13 cellular contexts compared by ENCODE assay signal in genomic region chr3:177106184-177106583, GRCh38.
DNase-seq lines count a peak whose midpoint lies in the region; ATAC-seq and TF ChIP-seq lines count a peak whose summit lies in the region.
"Had no signal": no experiment of that assay in that cellular context is flagged by ENCODE, and none has a peak within 500 bp of the region (broad histone marks: within the 10 kb centered on the region; RNA-seq: fewer than 3 reads in every experiment).

No MANE protein-coding gene starts in this region.

- WGBS in transverse colon (ENCODE audit: low coverage in 1 of 2), 2 donors = 66 to 68% methylated on average over 7 of the region's 7 CpGs

- TF ChIP-seq EP300 in transverse colon (IDR thresholded peaks at IDR 0.05; ENCODE audit: low read depth) = no peak

- H3K4me3 Mint-ChIP-seq in activated naive CD8-positive, alpha-beta T cell = peak overlapping the region; percentile 11
- H3K4me3 Mint-ChIP-seq: T-helper 2 cell treated with Interferon-gamma antibody and Interleukin-4, amounts not matched to agents 5 μg/mL and 100 μg/mL, for 36 hours had no signal

- H3K36me3 ChIP-seq in cardiac muscle cell = no peaks in the 10 kb centered on the region
- H3K36me3 ChIP-seq in right atrium auricular region = no peaks in the 10 kb centered on the region
- no peaks in the 10 kb centered on the region for H3K36me3 ChIP-seq in upper lobe of right lung
- no peaks in the 10 kb centered on the region for H3K36me3 ChIP-seq in transverse colon
- H3K36me3 ChIP-seq: thoracic aorta had no signal

- H3K27me3 ChIP-seq in cardiac muscle cell (no peaks in the 10 kb centered on the region), right atrium auricular region (no peaks in the 10 kb centered on the region), upper lobe of right lung (no peaks in the 10 kb centered on the region), transverse colon (no peaks in the 10 kb centered on the region)

- H3K27ac ChIP-seq in cardiac muscle cell = peak overlapping the region; percentile 18
- H3K27ac ChIP-seq in right atrium auricular region = peak overlapping the region in 1 of 2 donors; percentile 33
- no peak overlapping the region for H3K27ac ChIP-seq in upper lobe of right lung
- no peak overlapping the region for H3K27ac ChIP-seq in transverse colon
- H3K27ac ChIP-seq: KMS-11, thoracic aorta had no signal

- intact Hi-C loops in upper lobe of right lung (cut with DNase I) (no loop called here), transverse colon (cut with DNase I; ENCODE audit: low total_unique reads) (no loop called here)

- H3K9me3 ChIP-seq in cardiac muscle cell (ENCODE audit: low read depth) (no peaks in the 10 kb centered on the region), right atrium auricular region (no peaks in the 10 kb centered on the region), upper lobe of right lung (no peaks in the 10 kb centered on the region), transverse colon (no peaks in the 10 kb centered on the region)
- H3K9me3 ChIP-seq: thoracic aorta had no signal

- TF ChIP-seq POLR2A in transverse colon (IDR thresholded peaks at IDR 0.05) = no peak

- no peaks in the 10 kb centered on the region for H3K27me3 Mint-ChIP-seq in activated naive CD8-positive, alpha-beta T cell

- in situ Hi-C loops in transverse colon (cut with MboI; ENCODE audit: low pct_ligation_motif_present in 1 of 4, low pct_unique_long_range_greater_than_20kb in 1 of 4, low sequenced_read_pairs in 3 of 4) = no loop called here

- no peaks in the 10 kb centered on the region for H3K36me3 Mint-ChIP-seq in activated naive CD8-positive, alpha-beta T cell

- H3K4me1 ChIP-seq in cardiac muscle cell (ENCODE audit: low read depth) (peaks cover 57% of the 10 kb centered on the region), right atrium auricular region (peaks cover 0 to 71% of the 10 kb centered on the region in 2 donors), upper lobe of right lung (peaks cover 55% of the 10 kb centered on the region), transverse colon (peaks cover 21 to 77% (median 34%) of the 10 kb centered on the region in 4 donors)

- peak; percentile 36 for ATAC-seq in HG03378 (IDR thresholded peaks at IDR 0.05; ENCODE audit: unreplicated experiment)
- peak; percentile 52 for ATAC-seq in upper lobe of right lung

- no peak overlapping the region for H3K4me3 ChIP-seq in cardiac muscle cell
- no peak overlapping the region for H3K4me3 ChIP-seq in right atrium auricular region
- no peak overlapping the region for H3K4me3 ChIP-seq in upper lobe of right lung
- H3K4me3 ChIP-seq in transverse colon = no peak overlapping the region
- H3K4me3 ChIP-seq: thoracic aorta had no signal

- H3K27ac Mint-ChIP-seq in activated naive CD8-positive, alpha-beta T cell = peak overlapping the region; percentile 36
- H3K27ac Mint-ChIP-seq: T-helper 2 cell treated with Interferon-gamma antibody and Interleukin-4, amounts not matched to agents 5 μg/mL and 100 μg/mL, for 36 hours had no signal

- DNase-seq in cardiac muscle cell (ENCODE audit: low read depth in 1 of 2, low spot score in 1 of 2) (peak in 1 of 2 donors; percentile 21), right atrium auricular region (ENCODE audit: low spot score) (no peak), upper lobe of right lung (no peak), NCI-H2196 (lab: John Stamatoyannopoulos, UW; ENCODE audit: unreplicated experiment) (no peak), transverse colon (no peak), SIG-M5 (lab: John Stamatoyannopoulos, UW) (no peak)
- DNase-seq: activated CD8-positive, alpha-beta memory T cell treated with anti-CD3 and anti-CD28 coated beads, Interleukin-2, amount 50 U/mL, for 4 hours; NCI-H69 had no signal

- TF ChIP-seq CTCF in cardiac muscle cell (IDR thresholded peaks at IDR 0.05; ENCODE audit: low read depth, low read length) = no peak
- TF ChIP-seq CTCF in right atrium auricular region (IDR thresholded peaks at IDR 0.05) = no peak
- TF ChIP-seq CTCF in upper lobe of right lung (IDR thresholded peaks at IDR 0.05) = no peak
- no peak for TF ChIP-seq CTCF in transverse colon (IDR thresholded peaks at IDR 0.05)

- H3K9me3 Mint-ChIP-seq in activated naive CD8-positive, alpha-beta T cell (ENCODE audit: low read depth) = no peaks in the 10 kb centered on the region
- H3K9me3 Mint-ChIP-seq: T-helper 2 cell treated with Interferon-gamma antibody and Interleukin-4, amounts not matched to agents 5 μg/mL and 100 μg/mL, for 36 hours had no signal

- H3K4me1 Mint-ChIP-seq in activated naive CD8-positive, alpha-beta T cell (ENCODE audit: low read depth) = peaks cover 75% of the 10 kb centered on the region
